In genomic region chr7:65873582-65874193, GRCh38 we compare ENCODE assay signal across 8 cellular contexts. TPM values are rescaled to one million over a fixed set of nuclear protein-coding genes. Genes with fewer than 3 reads are reported as not detected.
DNase-seq lines count a peak whose midpoint lies in the region; ATAC-seq and TF ChIP-seq lines count a peak whose summit lies in the region.
"Not testable (repeated sequence)": the region's sequence is repeated elsewhere in the genome, so short reads cannot be mapped to it uniquely, and the experiment has no call there.

No MANE protein-coding gene starts in this region.

- H3K36me3 ChIP-seq in BLaER1 = peaks cover 25% of the 10 kb centered on the region; the same call in 1 of the 2 replicates
- H3K36me3 ChIP-seq in lower lobe of right lung = not testable (repeated sequence)

- not testable (repeated sequence) for H3K27me3 ChIP-seq in BLaER1; lower lobe of right lung (ENCODE audit: low read depth)

- peak overlapping the region; percentile 88 for H3K9ac ChIP-seq in BLaER1

- not testable (repeated sequence) for H3K9me3 Mint-ChIP-seq in endothelial cell (ENCODE audit: unreplicated experiment)

- peak overlapping the region; percentile 97 for H3K4me3 Mint-ChIP-seq in endothelial cell (ENCODE audit: unreplicated experiment)

- H3K9me3 ChIP-seq in BLaER1, lower lobe of right lung: not testable (repeated sequence)

- H3K36me3 Mint-ChIP-seq in endothelial cell (ENCODE audit: low read depth, unreplicated experiment) = not testable (repeated sequence)

- H3K4me3 ChIP-seq in BLaER1 (peak overlapping the region; percentile 81), lower lobe of right lung (peak overlapping the region; percentile 74)

- peak overlapping the region; percentile 78 for H3K4me2 ChIP-seq in BLaER1

- H3K27ac Mint-ChIP-seq in endothelial cell (ENCODE audit: unreplicated experiment) = peak overlapping the region; percentile 67

- H3K27me3 Mint-ChIP-seq in endothelial cell (ENCODE audit: unreplicated experiment) = not testable (repeated sequence)

- H3K4me1 Mint-ChIP-seq in endothelial cell (ENCODE audit: unreplicated experiment) = not testable (repeated sequence)

- TF ChIP-seq CTCF in endothelial cell (IDR thresholded peaks at IDR 0.05; ENCODE audit: unreplicated experiment); lower lobe of right lung (IDR thresholded peaks at IDR 0.05): not testable (repeated sequence)

- H3K27ac ChIP-seq in BLaER1 = peak overlapping the region; percentile 91
- peak overlapping the region; percentile 84 for H3K27ac ChIP-seq in lower lobe of right lung

- H3K4me1 ChIP-seq in BLaER1 (peaks cover 28% of the 10 kb centered on the region), lower lobe of right lung (peaks cover 20% of the 10 kb centered on the region)

- intact Hi-C loops in lower lobe of right lung (cut with DNase I) = not testable (repeated sequence)

- DNase-seq in NCI-H748 (lab: John Stamatoyannopoulos, UW; ENCODE audit: unreplicated experiment) (peak; percentile 32), activated T-cell treated with anti-CD3 and anti-CD28 coated beads for 1 hour (ENCODE audit: low read depth) (peak; percentile 3), endothelial cell (ENCODE audit: low spot score) (peak; percentile 51), lower lobe of right lung (peak; percentile 61)
- DNase-seq in stimulated activated CD4-positive, alpha-beta T cell treated with anti-CD3 and anti-CD28 coated beads, Interleukin-15, amount 100 ng/mL, for 48 hours (ENCODE audit: low read depth in 2 of 2) = peak; percentile 3 to 13

- peak; percentile 25 for ATAC-seq in GM19328 (IDR thresholded peaks at IDR 0.05; ENCODE audit: unreplicated experiment)
- peak; percentile 24 for ATAC-seq in HG03064 (IDR thresholded peaks at IDR 0.05; ENCODE audit: low read depth, unreplicated experiment)
- peak; percentile 21 to 40 for ATAC-seq in lower lobe of right lung

- peaks cover 50% of the 10 kb centered on the region for H4K20me1 ChIP-seq in BLaER1

RNA-seq across cellular contexts. Expression of gene VKORC1L1, which starts 0.8 kb away (rescaled TPM):
- 22.9 TPM for total RNA-seq in endothelial cell (ENCODE audit: unreplicated experiment)
- 35.2 TPM for total RNA-seq in lower lobe of right lung

Comparison
In these comparisons a context has a peak if more than half of its experiments do, and no peak if none do; other contexts are left out.
1. Peak in every context shown above with its lines: DNase-seq, ATAC-seq, H3K4me3 ChIP-seq and H3K27ac ChIP-seq.
2. DNase-seq: peak in every context shown above with its lines; median percentile 61 in lower lobe of right lung; 51 in endothelial cell; 32 in NCI-H748; 8 in stimulated activated CD4-positive, alpha-beta T cell treated with anti-CD3 and anti-CD28 coated beads, Interleukin-15, amount 100 ng/mL, for 48 hours; 3 in activated T-cell treated with anti-CD3 and anti-CD28 coated beads for 1 hour.